Comparison of ENCODE assay signal across 1 cellular context in genomic region chr22:36775966-36776669, GRCh38.
TF ChIP-seq lines count a peak whose summit lies in the region.

A gene with protein sequence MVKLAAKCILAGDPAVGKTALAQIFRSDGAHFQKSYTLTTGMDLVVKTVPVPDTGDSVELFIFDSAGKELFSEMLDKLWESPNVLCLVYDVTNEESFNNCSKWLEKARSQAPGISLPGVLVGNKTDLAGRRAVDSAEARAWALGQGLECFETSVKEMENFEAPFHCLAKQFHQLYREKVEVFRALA (minus strand): TSS chr22:36776119. CDS start chr22:36775707, 412 bp downstream.

TF ChIP-seq in K562, 482 proteins besides CTCF, POLR2A, EP300 and RAD21 (continued from another document and continues in another):
- TF ChIP-seq ZFP91 (CRISPR knock-in tag; IDR thresholded peaks at IDR 0.05): no peak
- TF ChIP-seq FOXK1 (CRISPR knock-in tag; IDR thresholded peaks at IDR 0.05; ENCODE audit: borderline replicate concordance): no peak
- no peak for TF ChIP-seq ZNF830 (CRISPR knock-in tag; IDR thresholded peaks at IDR 0.05)
- TF ChIP-seq HNRNPL (IDR thresholded peaks at IDR 0.05; ENCODE audit: low read depth, low read length): no peak
- TF ChIP-seq ZNF212 (CRISPR knock-in tag; IDR thresholded peaks at IDR 0.05): no peak
- no peak for TF ChIP-seq CREB3 (tag; conservative IDR thresholded peaks at IDR 0.05; ENCODE audit: low read depth)
- TF ChIP-seq, protein P1, sequence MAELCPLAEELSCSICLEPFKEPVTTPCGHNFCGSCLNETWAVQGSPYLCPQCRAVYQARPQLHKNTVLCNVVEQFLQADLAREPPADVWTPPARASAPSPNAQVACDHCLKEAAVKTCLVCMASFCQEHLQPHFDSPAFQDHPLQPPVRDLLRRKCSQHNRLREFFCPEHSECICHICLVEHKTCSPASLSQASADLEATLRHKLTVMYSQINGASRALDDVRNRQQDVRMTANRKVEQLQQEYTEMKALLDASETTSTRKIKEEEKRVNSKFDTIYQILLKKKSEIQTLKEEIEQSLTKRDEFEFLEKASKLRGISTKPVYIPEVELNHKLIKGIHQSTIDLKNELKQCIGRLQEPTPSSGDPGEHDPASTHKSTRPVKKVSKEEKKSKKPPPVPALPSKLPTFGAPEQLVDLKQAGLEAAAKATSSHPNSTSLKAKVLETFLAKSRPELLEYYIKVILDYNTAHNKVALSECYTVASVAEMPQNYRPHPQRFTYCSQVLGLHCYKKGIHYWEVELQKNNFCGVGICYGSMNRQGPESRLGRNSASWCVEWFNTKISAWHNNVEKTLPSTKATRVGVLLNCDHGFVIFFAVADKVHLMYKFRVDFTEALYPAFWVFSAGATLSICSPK (IDR thresholded peaks at IDR 0.05; ENCODE audit: borderline replicate concordance): no peak
- no peak for TF ChIP-seq ZNF384 (IDR thresholded peaks at IDR 0.05; ENCODE audit: low read depth, low read length)
- TF ChIP-seq, protein P2, sequence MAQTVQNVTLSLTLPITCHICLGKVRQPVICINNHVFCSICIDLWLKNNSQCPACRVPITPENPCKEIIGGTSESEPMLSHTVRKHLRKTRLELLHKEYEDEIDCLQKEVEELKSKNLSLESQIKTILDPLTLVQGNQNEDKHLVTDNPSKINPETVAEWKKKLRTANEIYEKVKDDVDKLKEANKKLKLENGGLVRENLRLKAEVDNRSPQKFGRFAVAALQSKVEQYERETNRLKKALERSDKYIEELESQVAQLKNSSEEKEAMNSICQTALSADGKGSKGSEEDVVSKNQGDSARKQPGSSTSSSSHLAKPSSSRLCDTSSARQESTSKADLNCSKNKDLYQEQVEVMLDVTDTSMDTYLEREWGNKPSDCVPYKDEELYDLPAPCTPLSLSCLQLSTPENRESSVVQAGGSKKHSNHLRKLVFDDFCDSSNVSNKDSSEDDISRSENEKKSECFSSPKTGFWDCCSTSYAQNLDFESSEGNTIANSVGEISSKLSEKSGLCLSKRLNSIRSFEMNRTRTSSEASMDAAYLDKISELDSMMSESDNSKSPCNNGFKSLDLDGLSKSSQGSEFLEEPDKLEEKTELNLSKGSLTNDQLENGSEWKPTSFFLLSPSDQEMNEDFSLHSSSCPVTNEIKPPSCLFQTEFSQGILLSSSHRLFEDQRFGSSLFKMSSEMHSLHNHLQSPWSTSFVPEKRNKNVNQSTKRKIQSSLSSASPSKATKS (CRISPR knock-in tag; IDR thresholded peaks at IDR 0.05): no peak
- no peak for TF ChIP-seq DNMT1 (IDR thresholded peaks at IDR 0.05)
- no peak for TF ChIP-seq U2AF1 (optimal IDR thresholded peaks at IDR 0.05; ENCODE audit: low read depth, low read length)
- TF ChIP-seq ZBTB33 (CRISPR knock-in tag; IDR thresholded peaks at IDR 0.05): no peak
- no peak for TF ChIP-seq ATF3 (IDR thresholded peaks at IDR 0.05)
- TF ChIP-seq ATF3 (CRISPR knock-in tag; conservative IDR thresholded peaks at IDR 0.05): no peak
- TF ChIP-seq, protein P3, sequence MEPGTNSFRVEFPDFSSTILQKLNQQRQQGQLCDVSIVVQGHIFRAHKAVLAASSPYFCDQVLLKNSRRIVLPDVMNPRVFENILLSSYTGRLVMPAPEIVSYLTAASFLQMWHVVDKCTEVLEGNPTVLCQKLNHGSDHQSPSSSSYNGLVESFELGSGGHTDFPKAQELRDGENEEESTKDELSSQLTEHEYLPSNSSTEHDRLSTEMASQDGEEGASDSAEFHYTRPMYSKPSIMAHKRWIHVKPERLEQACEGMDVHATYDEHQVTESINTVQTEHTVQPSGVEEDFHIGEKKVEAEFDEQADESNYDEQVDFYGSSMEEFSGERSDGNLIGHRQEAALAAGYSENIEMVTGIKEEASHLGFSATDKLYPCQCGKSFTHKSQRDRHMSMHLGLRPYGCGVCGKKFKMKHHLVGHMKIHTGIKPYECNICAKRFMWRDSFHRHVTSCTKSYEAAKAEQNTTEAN (CRISPR knock-in tag; IDR thresholded peaks at IDR 0.05): no peak
- no peak for TF ChIP-seq ZNF436 (CRISPR knock-in tag; IDR thresholded peaks at IDR 0.05)
- TF ChIP-seq NCOA1 (IDR thresholded peaks at IDR 0.05; ENCODE audit: low read depth): no peak
- TF ChIP-seq RFX5 (IDR thresholded peaks at IDR 0.05; ENCODE audit: low read depth, low read length): no peak
- TF ChIP-seq EP400 (IDR thresholded peaks at IDR 0.05): no peak
- no peak for TF ChIP-seq ZNF644 (tag; IDR thresholded peaks at IDR 0.05; ENCODE audit: low read depth)
- no peak for TF ChIP-seq CREBBP (IDR thresholded peaks at IDR 0.05; ENCODE audit: low read depth, low read length)
- peak; percentile 30; the same call in 1 of the 2 replicates for TF ChIP-seq GABPA (tag; conservative IDR thresholded peaks at IDR 0.05; ENCODE audit: low read depth)
- no peak for TF ChIP-seq ZNF274 (IDR thresholded peaks at IDR 0.05; ENCODE audit: borderline replicate concordance, low read depth, low read length)
- TF ChIP-seq BRF1 (IDR thresholded peaks at IDR 0.05; ENCODE audit: borderline replicate concordance, extremely low read depth, insufficient read length): no peak
- TF ChIP-seq, protein P4, sequence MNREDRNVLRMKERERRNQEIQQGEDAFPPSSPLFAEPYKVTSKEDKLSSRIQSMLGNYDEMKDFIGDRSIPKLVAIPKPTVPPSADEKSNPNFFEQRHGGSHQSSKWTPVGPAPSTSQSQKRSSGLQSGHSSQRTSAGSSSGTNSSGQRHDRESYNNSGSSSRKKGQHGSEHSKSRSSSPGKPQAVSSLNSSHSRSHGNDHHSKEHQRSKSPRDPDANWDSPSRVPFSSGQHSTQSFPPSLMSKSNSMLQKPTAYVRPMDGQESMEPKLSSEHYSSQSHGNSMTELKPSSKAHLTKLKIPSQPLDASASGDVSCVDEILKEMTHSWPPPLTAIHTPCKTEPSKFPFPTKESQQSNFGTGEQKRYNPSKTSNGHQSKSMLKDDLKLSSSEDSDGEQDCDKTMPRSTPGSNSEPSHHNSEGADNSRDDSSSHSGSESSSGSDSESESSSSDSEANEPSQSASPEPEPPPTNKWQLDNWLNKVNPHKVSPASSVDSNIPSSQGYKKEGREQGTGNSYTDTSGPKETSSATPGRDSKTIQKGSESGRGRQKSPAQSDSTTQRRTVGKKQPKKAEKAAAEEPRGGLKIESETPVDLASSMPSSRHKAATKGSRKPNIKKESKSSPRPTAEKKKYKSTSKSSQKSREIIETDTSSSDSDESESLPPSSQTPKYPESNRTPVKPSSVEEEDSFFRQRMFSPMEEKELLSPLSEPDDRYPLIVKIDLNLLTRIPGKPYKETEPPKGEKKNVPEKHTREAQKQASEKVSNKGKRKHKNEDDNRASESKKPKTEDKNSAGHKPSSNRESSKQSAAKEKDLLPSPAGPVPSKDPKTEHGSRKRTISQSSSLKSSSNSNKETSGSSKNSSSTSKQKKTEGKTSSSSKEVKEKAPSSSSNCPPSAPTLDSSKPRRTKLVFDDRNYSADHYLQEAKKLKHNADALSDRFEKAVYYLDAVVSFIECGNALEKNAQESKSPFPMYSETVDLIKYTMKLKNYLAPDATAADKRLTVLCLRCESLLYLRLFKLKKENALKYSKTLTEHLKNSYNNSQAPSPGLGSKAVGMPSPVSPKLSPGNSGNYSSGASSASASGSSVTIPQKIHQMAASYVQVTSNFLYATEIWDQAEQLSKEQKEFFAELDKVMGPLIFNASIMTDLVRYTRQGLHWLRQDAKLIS (CRISPR knock-in tag; IDR thresholded peaks at IDR 0.05): no peak
- no peak for TF ChIP-seq GTF2F1 (IDR thresholded peaks at IDR 0.05; ENCODE audit: low read depth, low read length)
- TF ChIP-seq ZNF316 (IDR thresholded peaks at IDR 0.05): no peak
- TF ChIP-seq, protein P5, sequence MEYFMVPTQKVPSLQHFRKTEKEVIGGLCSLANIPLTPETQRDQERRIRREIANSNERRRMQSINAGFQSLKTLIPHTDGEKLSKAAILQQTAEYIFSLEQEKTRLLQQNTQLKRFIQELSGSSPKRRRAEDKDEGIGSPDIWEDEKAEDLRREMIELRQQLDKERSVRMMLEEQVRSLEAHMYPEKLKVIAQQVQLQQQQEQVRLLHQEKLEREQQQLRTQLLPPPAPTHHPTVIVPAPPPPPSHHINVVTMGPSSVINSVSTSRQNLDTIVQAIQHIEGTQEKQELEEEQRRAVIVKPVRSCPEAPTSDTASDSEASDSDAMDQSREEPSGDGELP (CRISPR knock-in tag; IDR thresholded peaks at IDR 0.05; ENCODE audit: borderline replicate concordance): no peak; the same call in 1 of the 2 replicates
- TF ChIP-seq ASH1L (IDR thresholded peaks at IDR 0.05; ENCODE audit: borderline replicate concordance, low read depth, partially characterized antibody): peak; percentile 88
- no peak for TF ChIP-seq NR3C1 (CRISPR knock-in tag; IDR thresholded peaks at IDR 0.05)
- no peak for TF ChIP-seq ZNF507 (tag; conservative IDR thresholded peaks at IDR 0.05)
- TF ChIP-seq ZBTB26 (CRISPR knock-in tag; IDR thresholded peaks at IDR 0.05): no peak
- TF ChIP-seq MYNN (IDR thresholded peaks at IDR 0.05): no peak
- TF ChIP-seq MYNN (CRISPR knock-in tag; IDR thresholded peaks at IDR 0.05): no peak
